1 cellular context compared by ENCODE assay signal in the genomic region with DNA sequence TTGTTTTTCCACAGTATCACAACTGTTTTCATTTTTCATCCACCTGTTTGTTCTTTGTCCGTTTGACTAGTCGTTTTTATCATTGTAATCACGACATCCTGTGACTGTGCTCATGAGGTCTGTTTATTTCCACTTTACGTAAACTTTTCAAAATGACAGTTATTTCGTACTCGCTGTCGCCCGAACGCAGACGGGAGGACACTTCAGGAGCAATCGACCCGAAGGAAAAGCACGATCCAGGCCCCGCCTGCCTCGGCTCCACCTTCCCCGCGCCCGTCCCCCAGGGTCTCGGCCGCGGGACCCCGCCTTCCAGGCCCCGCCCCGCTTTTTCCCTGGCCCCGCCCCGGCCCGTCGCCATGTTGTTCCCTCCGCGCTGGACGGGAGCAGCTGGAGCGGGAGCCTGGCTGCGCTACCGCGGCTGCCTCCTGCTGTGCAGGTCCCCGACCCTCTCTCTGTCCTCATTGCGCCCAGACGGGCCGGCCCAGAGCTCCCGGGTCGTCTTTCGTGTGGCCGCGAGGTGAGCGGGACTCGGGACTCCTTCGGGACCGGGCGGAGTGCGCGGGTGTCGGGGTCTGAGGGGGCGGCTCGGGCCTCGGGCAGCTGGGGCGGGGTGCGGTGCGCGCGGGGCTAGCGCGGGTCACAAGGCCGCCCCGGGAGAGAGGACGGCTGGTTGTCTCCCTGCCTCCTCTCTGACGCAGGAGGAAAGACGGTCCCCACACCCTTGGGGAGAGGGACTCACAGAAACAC.
TF ChIP-seq lines count a peak whose summit lies in the region.

A gene with protein sequence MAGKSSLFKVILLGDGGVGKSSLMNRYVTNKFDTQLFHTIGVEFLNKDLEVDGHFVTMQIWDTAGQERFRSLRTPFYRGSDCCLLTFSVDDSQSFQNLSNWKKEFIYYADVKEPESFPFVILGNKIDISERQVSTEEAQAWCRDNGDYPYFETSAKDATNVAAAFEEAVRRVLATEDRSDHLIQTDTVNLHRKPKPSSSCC (plus strand): TSS at position 357 of the 747 bp plus-strand sequence. CDS start 19,619 bp downstream, outside the sequence.

TF ChIP-seq in HepG2, 621 proteins besides CTCF, POLR2A, EP300 and RAD21 (continued from another document and continues in another):
- TF ChIP-seq, protein P1, sequence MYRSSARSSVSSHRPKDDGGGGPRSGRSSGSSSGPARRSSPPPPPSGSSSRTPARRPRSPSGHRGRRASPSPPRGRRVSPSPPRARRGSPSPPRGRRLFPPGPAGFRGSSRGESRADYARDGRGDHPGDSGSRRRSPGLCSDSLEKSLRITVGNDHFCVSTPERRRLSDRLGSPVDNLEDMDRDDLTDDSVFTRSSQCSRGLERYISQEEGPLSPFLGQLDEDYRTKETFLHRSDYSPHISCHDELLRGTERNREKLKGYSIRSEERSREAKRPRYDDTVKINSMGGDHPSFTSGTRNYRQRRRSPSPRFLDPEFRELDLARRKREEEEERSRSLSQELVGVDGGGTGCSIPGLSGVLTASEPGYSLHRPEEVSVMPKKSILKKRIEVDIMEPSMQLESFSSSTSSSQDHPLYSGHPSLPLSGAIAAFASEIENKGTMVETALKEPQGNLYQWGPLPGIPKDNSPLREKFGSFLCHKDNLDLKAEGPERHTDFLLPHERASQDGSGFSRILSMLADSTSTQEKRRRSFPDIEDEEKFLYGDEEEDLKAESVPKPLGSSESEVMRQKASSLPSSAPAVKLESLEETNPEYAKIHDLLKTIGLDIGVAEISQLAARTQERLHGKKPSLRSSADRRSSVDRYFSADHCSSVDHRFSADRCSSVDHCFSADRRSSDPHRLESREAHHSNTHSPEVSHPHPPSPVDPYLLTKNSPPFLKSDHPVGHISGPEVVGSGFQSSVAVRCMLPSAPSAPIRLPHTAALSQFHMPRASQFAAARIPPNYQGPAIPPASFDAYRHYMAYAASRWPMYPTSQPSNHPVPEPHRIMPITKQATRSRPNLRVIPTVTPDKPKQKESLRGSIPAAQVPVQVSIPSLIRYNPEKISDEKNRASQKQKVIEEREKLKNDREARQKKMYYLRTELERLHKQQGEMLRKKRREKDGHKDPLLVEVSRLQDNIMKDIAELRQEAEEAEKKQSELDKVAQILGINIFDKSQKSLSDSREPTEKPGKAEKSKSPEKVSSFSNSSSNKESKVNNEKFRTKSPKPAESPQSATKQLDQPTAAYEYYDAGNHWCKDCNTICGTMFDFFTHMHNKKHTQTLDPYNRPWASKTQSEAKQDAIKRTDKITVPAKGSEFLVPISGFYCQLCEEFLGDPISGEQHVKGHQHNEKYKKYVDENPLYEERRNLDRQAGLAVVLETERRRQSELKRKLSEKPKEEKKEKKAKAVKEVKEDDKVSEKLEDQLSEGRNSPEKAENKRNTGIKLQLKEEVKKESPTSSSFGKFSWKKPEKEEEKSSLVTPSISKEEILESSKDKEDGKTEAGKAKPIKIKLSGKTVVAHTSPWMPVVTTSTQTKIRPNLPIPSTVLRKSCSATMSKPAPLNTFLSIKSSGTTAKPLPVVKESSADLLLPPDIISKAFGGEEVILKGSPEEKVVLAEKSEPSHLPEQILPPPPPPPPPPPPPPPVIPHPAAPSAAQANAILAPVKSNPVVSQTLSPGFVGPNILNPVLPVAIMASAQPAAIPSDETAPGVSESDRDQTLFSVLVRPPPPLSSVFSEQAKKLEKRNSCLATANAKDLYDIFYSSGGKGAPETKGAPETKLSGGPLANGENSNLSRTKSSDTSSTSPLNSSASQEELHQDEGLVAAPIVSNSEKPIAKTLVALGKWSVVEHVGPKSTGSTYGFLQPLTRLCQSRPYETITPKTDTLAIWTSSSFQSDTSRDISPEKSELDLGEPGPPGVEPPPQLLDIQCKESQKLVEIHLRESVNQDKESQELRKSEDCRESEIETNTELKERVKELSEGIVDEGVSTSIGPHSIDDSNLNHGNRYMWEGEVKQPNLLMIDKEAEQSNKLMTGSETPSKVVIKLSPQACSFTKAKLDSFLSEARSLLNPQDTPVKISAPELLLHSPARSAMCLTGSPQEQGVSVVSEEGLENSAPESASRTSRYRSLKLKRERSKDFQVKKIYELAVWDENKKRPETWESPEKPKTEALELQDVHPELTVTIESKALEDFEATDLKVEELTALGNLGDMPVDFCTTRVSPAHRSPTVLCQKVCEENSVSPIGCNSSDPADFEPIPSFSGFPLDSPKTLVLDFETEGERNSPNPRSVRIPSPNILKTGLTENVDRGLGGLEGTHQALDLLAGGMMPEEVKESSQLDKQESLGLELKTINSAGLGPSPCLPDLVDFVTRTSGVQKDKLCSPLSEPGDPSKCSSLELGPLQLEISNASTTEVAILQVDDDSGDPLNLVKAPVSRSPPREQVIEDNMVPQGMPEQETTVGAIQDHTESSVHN (CRISPR knock-in tag; IDR thresholded peaks at IDR 0.05): no peak
- TF ChIP-seq, protein P2, sequence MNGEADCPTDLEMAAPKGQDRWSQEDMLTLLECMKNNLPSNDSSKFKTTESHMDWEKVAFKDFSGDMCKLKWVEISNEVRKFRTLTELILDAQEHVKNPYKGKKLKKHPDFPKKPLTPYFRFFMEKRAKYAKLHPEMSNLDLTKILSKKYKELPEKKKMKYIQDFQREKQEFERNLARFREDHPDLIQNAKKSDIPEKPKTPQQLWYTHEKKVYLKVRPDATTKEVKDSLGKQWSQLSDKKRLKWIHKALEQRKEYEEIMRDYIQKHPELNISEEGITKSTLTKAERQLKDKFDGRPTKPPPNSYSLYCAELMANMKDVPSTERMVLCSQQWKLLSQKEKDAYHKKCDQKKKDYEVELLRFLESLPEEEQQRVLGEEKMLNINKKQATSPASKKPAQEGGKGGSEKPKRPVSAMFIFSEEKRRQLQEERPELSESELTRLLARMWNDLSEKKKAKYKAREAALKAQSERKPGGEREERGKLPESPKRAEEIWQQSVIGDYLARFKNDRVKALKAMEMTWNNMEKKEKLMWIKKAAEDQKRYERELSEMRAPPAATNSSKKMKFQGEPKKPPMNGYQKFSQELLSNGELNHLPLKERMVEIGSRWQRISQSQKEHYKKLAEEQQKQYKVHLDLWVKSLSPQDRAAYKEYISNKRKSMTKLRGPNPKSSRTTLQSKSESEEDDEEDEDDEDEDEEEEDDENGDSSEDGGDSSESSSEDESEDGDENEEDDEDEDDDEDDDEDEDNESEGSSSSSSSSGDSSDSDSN (CRISPR knock-in tag; IDR thresholded peaks at IDR 0.05): peak; percentile 88
- TF ChIP-seq HNRNPUL1 (IDR thresholded peaks at IDR 0.05; ENCODE audit: low read depth, low read length): no peak
- TF ChIP-seq SP1 (IDR thresholded peaks at IDR 0.05): no peak
- 0 out of 2 replicates have a peak, but pooled peaks have one; percentile 28 for TF ChIP-seq SP1 (CRISPR knock-in tag; IDR thresholded peaks at IDR 0.05)
- peak; percentile 44; the same call in 1 of the 2 replicates for TF ChIP-seq POGZ (CRISPR knock-in tag; IDR thresholded peaks at IDR 0.05)
- no peak for TF ChIP-seq ZMYM2 (CRISPR knock-in tag; IDR thresholded peaks at IDR 0.05)
- peak; percentile 15; the same call in 1 of the 3 replicates for TF ChIP-seq MXI1 (IDR thresholded peaks at IDR 0.05; ENCODE audit: borderline replicate concordance, low read depth, low read length)
- TF ChIP-seq, protein P3, sequence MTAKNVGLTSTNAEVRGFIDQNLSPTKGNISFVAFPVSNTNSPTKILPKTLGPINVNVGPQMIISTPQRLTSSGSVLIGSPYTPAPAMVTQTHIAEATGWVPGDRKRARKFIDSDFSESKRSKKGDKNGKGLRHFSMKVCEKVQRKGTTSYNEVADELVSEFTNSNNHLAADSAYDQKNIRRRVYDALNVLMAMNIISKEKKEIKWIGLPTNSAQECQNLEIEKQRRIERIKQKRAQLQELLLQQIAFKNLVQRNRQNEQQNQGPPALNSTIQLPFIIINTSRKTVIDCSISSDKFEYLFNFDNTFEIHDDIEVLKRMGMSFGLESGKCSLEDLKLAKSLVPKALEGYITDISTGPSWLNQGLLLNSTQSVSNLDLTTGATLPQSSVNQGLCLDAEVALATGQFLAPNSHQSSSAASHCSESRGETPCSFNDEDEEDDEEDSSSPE (CRISPR knock-in tag; IDR thresholded peaks at IDR 0.05): 0 out of 2 replicates have a peak, but pooled peaks have one; percentile 21
- no peak for TF ChIP-seq HDAC6 (IDR thresholded peaks at IDR 0.05; ENCODE audit: low read depth, low read length)
- peak; percentile 43 for TF ChIP-seq ASH2L (IDR thresholded peaks at IDR 0.05; ENCODE audit: insufficient read length, low read depth, low read length)
- TF ChIP-seq LCORL (IDR thresholded peaks at IDR 0.05): no peak
- TF ChIP-seq LCORL (CRISPR knock-in tag; IDR thresholded peaks at IDR 0.05): 0 out of 2 replicates have a peak, but pooled peaks have one; percentile 42
- TF ChIP-seq ARID4A (CRISPR knock-in tag; IDR thresholded peaks at IDR 0.05; ENCODE audit: borderline replicate concordance): peak; percentile 77; the same call in 1 of the 2 replicates
- TF ChIP-seq KDM6A (CRISPR knock-in tag; IDR thresholded peaks at IDR 0.05; ENCODE audit: low read depth): no peak
- peak; percentile 60; the same call in 1 of the 2 replicates for TF ChIP-seq GABPB1 (CRISPR knock-in tag; IDR thresholded peaks at IDR 0.05)
- TF ChIP-seq REXO4 (CRISPR knock-in tag; IDR thresholded peaks at IDR 0.05; ENCODE audit: borderline replicate concordance): no peak
- TF ChIP-seq IKZF5 (CRISPR knock-in tag; IDR thresholded peaks at IDR 0.05): no peak
- TF ChIP-seq MAZ (IDR thresholded peaks at IDR 0.05; ENCODE audit: borderline replicate concordance, low read depth, low read length): no peak
- TF ChIP-seq MAZ (CRISPR knock-in tag; IDR thresholded peaks at IDR 0.05; ENCODE audit: low read depth): peak; percentile 49; the same call in 1 of the 2 replicates
- TF ChIP-seq ZFY (CRISPR knock-in tag; IDR thresholded peaks at IDR 0.05): peak; percentile 77
- TF ChIP-seq PHF8 (CRISPR knock-in tag; IDR thresholded peaks at IDR 0.05): peak; percentile 95
- TF ChIP-seq MBD4 (IDR thresholded peaks at IDR 0.05; ENCODE audit: borderline replicate concordance, low read length): no peak
- no peak for TF ChIP-seq RNF219 (CRISPR knock-in tag; IDR thresholded peaks at IDR 0.05)
- TF ChIP-seq THAP8 (CRISPR knock-in tag; IDR thresholded peaks at IDR 0.05; ENCODE audit: borderline replicate concordance): no peak
- no peak for TF ChIP-seq HES4 (CRISPR knock-in tag; IDR thresholded peaks at IDR 0.05; ENCODE audit: borderline replicate concordance)
- peak; percentile 46 for TF ChIP-seq XRCC5 (optimal IDR thresholded peaks at IDR 0.05; ENCODE audit: low read length)
- TF ChIP-seq ZNF552 (CRISPR knock-in tag; IDR thresholded peaks at IDR 0.05; ENCODE audit: borderline replicate concordance): no peak
- no peak for TF ChIP-seq ZNF460 (CRISPR knock-in tag; IDR thresholded peaks at IDR 0.05; ENCODE audit: borderline replicate concordance)
- no peak for TF ChIP-seq ATM (IDR thresholded peaks at IDR 0.05; ENCODE audit: borderline replicate concordance)
- no peak for TF ChIP-seq ZKSCAN8 (CRISPR knock-in tag; IDR thresholded peaks at IDR 0.05; ENCODE audit: borderline replicate concordance)
- TF ChIP-seq MTA1 (CRISPR knock-in tag; IDR thresholded peaks at IDR 0.05; ENCODE audit: borderline replicate concordance): peak; percentile 47; the same call in 1 of the 2 replicates
- peak; percentile 25 for TF ChIP-seq HNRNPLL (IDR thresholded peaks at IDR 0.05; ENCODE audit: low read depth, low read length, poor library complexity, severe bottlenecking)
- peak; percentile 88 for TF ChIP-seq ZFX (CRISPR knock-in tag; IDR thresholded peaks at IDR 0.05; ENCODE audit: low read depth)
